ENCODE assay signal across 26 cellular contexts in genomic region chr22:23693979-23694680, GRCh38. TPM values are rescaled to one million over a fixed set of nuclear protein-coding genes. Genes with fewer than 3 reads are reported as not detected.
DNase-seq lines count a peak whose midpoint lies in the region; ATAC-seq, FAIRE-seq and TF ChIP-seq lines count a peak whose summit lies in the region.
"Had no signal": no experiment of that assay in that cellular context is flagged by ENCODE, and none has a peak within 500 bp of the region (broad histone marks: within the 10 kb centered on the region; RNA-seq: fewer than 3 reads in every experiment).

No MANE protein-coding gene starts in this region.

- H3K9me3 ChIP-seq in BLaER1 (no peaks in the 10 kb centered on the region), kidney (ENCODE audit: control insufficient read depth in 1 of 2, low read length in 2 of 2) (no peaks in the 10 kb centered on the region)
- H3K9me3 ChIP-seq: sigmoid colon, SK-N-SH, vagina had no signal

- no peak for FAIRE-seq in kidney (lab: Jason Lieb, UNC)
- FAIRE-seq: frontal cortex, G401.6 had no signal

- H3K4me1 ChIP-seq in BLaER1 (peaks cover 81% of the 10 kb centered on the region), kidney (ENCODE audit: control insufficient read depth in 1 of 2, insufficient read depth in 1 of 2, low read depth in 1 of 2, low read length in 2 of 2) (no peaks in the 10 kb centered on the region)
- H3K4me1 ChIP-seq: sigmoid colon, vagina had no signal

- no peaks in the 10 kb centered on the region for H3K27me3 ChIP-seq in BLaER1
- H3K27me3 ChIP-seq: sigmoid colon, vagina had no signal

- no peak for DNase-seq in T-helper 2 cell treated with Interferon-gamma antibody and Interleukin-4, amounts not matched to agents 5 μg/mL and 100 μg/mL, for 36 hours (ENCODE audit: low spot score)
- no peak for DNase-seq in T-helper 2 cell
- DNase-seq in T-cell, result no peak
- peak; percentile 26 for DNase-seq in kidney
- DNase-seq in NCI-H128 (lab: John Stamatoyannopoulos, UW; ENCODE audit: unreplicated experiment), result no peak
- DNase-seq in G401 (ENCODE audit: low spot score), result no peak
- DNase-seq: activated CD4-positive, alpha-beta T cell treated with anti-CD3 and anti-CD28 coated beads for 4 hours; activated T-cell treated with anti-CD3 and anti-CD28 coated beads, Interleukin-2, amount 50 U/mL, for 4 hours; amniotic stem cell; central memory CD4-positive, alpha-beta T cell; mesenchymal stem cell; naive B cell; NCI-H1417; NCI-H2107; NCI-H69; RPMI8226; sigmoid colon; SK-N-SH had no signal

- no peak overlapping the region for H3K4me3 Mint-ChIP-seq in T-helper 2 cell treated with Interferon-gamma antibody and Interleukin-4, amounts not matched to agents 5 μg/mL and 100 μg/mL, for 36 hours
- H3K4me3 Mint-ChIP-seq in T-cell, result peak overlapping the region in 1 of 3 donors; percentile 95
- H3K4me3 Mint-ChIP-seq: activated T-cell treated with anti-CD3 and anti-CD28 coated beads, Interleukin-2, amount 50 U/mL, for 4 hours had no signal

- CTCF ChIA-PET in T-cell (lab: Charles Lee), result interaction anchor here in 1 of 2 donors (0.8 kb wide), 1 partner anchor 19 kb away, joined by 3 read pairs; no protein-coding TSS in a partner anchor

- no peak for TF ChIP-seq CTCF in kidney (IDR thresholded peaks at IDR 0.05; ENCODE audit: borderline replicate concordance, extremely low read depth, insufficient read depth)

- no peak overlapping the region for H3K9ac ChIP-seq in BLaER1
- H3K9ac ChIP-seq in kidney (ENCODE audit: low read length in 2 of 2), result no peak overlapping the region
- H3K9ac ChIP-seq: SK-N-SH had no signal

- in situ Hi-C loops in G401 (cut with HindIII; ENCODE audit: low sequenced_read_pairs), result no loop called here

- H3K27ac Mint-ChIP-seq in T-helper 2 cell treated with Interferon-gamma antibody and Interleukin-4, amounts not matched to agents 5 μg/mL and 100 μg/mL, for 36 hours, result peak overlapping the region; percentile 49
- peak overlapping the region; percentile 100 for H3K27ac Mint-ChIP-seq in T-cell

- H3K27me3 Mint-ChIP-seq in T-helper 2 cell treated with Interferon-gamma antibody and Interleukin-4, amounts not matched to agents 5 μg/mL and 100 μg/mL, for 36 hours (ENCODE audit: low read depth), result no peaks in the 10 kb centered on the region
- H3K27me3 Mint-ChIP-seq in T-cell, result no peaks in the 10 kb centered on the region
- H3K27me3 Mint-ChIP-seq: B cell, naive B cell had no signal

- H3K4me2 ChIP-seq in BLaER1, result peak overlapping the region; percentile 97
- H3K4me2 ChIP-seq: SK-N-SH had no signal

- H3K36me3 ChIP-seq in BLaER1 (peaks cover 72% of the 10 kb centered on the region), kidney (ENCODE audit: control insufficient read depth in 1 of 2, insufficient read depth in 2 of 2, low read length in 2 of 2) (peaks cover 32 to 51% of the 10 kb centered on the region in 2 donors)

- H3K9me3 Mint-ChIP-seq in T-helper 2 cell treated with Interferon-gamma antibody and Interleukin-4, amounts not matched to agents 5 μg/mL and 100 μg/mL, for 36 hours, result no peaks in the 10 kb centered on the region
- H3K9me3 Mint-ChIP-seq in T-cell, result no peaks in the 10 kb centered on the region
- H3K9me3 Mint-ChIP-seq: activated T-cell treated with anti-CD3 and anti-CD28 coated beads, Interleukin-2, amount 50 U/mL, for 4 hours; naive B cell had no signal

- peak overlapping the region; percentile 98 for H3K27ac ChIP-seq in BLaER1
- H3K27ac ChIP-seq in kidney (ENCODE audit: low read depth in 2 of 2, low read length in 2 of 2), result no peak overlapping the region
- H3K27ac ChIP-seq: sigmoid colon, vagina had no signal

- H3K4me3 ChIP-seq in BLaER1, result no peak overlapping the region
- H3K4me3 ChIP-seq in kidney (ENCODE audit: low read length in 2 of 2), result no peak overlapping the region
- H3K4me3 ChIP-seq: sigmoid colon, vagina had no signal

- peaks cover 37% of the 10 kb centered on the region for H3K36me3 Mint-ChIP-seq in T-helper 2 cell treated with Interferon-gamma antibody and Interleukin-4, amounts not matched to agents 5 μg/mL and 100 μg/mL, for 36 hours (ENCODE audit: low read depth)
- H3K36me3 Mint-ChIP-seq in T-cell, result peaks cover 39% of the 10 kb centered on the region

- peaks cover 31% of the 10 kb centered on the region for H3K4me1 Mint-ChIP-seq in T-helper 2 cell treated with Interferon-gamma antibody and Interleukin-4, amounts not matched to agents 5 μg/mL and 100 μg/mL, for 36 hours (ENCODE audit: low read depth)
- H3K4me1 Mint-ChIP-seq in T-cell, result peaks cover 26 to 49% (median 47%) of the 10 kb centered on the region in 3 donors

- intact Hi-C loops in kidney (cut with DNase I), result no loop called here

- ATAC-seq in T-cell (replicated peaks in 1 of 4), result no peak
- no peak for ATAC-seq in GM18517 (IDR thresholded peaks at IDR 0.05; ENCODE audit: unreplicated experiment)
- ATAC-seq: activated T-cell treated with anti-CD3 and anti-CD28 coated beads, Interleukin-2, amount 50 U/mL, for 4 hours had no signal

- H4K20me1 ChIP-seq in BLaER1, result no peaks in the 10 kb centered on the region

- POLR2A ChIA-PET in T-cell (lab: Charles Lee), result no interaction called here

RNA-seq across cellular contexts. Expression of gene RGL4, which starts 3.3 kb away (rescaled TPM):
- 10 to 100 TPM; 10.6 to 28.9 (median 13.8) TPM for total RNA-seq in T-cell
- total RNA-seq in kidney, result 0.60 TPM
- 0.80 TPM for polyA plus RNA-seq in kidney (ENCODE audit: insufficient read depth, low read depth, low replicate concordance)
- total RNA-seq in G401 (2014; rRNA removed; shearing (Covaris generic)), result not detected in 2 replicates
- total RNA-seq: A172, frontal cortex, M059J, sigmoid colon, vagina had no signal
- polyA plus RNA-seq: SK-N-SH had no signal

RNA-seq across cellular contexts. Expression of gene ZNF70, which starts 56.8 kb away (rescaled TPM):
- total RNA-seq in T-cell (1 to 10 TPM; 3.2 to 6.4 (median 5.8) TPM), kidney (6.6 TPM)
- polyA plus RNA-seq in kidney (ENCODE audit: insufficient read depth, low read depth, low replicate concordance), result 1.1 TPM
- not detected in 2 replicates for total RNA-seq in G401 (2014; rRNA removed; shearing (Covaris generic))
